Comparison of ENCODE assay signal across 18 cellular contexts in genomic region chr6:166784691-166785090, GRCh38.
"Had no signal": no experiment of that assay in that cellular context is flagged by ENCODE, and none has a peak within 500 bp of the region (broad histone marks: within the 10 kb centered on the region; RNA-seq: fewer than 3 reads in every experiment).

No MANE protein-coding gene starts in this region.

- H3K4me3 ChIP-seq: dorsolateral prefrontal cortex, esophagus muscularis mucosa, heart left ventricle, psoas muscle, skin epidermis, suprapubic skin, thyroid gland had no signal

- ATAC-seq: heart left ventricle; naive thymus-derived CD4-positive, alpha-beta T cell; psoas muscle; sciatic nerve; stimulated activated naive CD8-positive, alpha-beta T cell treated with anti-CD3 and anti-CD28 coated beads, Interleukin-15, Interleukin-2, amounts not matched to agents 100 U/mL and 50 U/mL, for 24 hours had no signal

- H3K36me3 ChIP-seq: esophagus muscularis mucosa, heart left ventricle, suprapubic skin, thyroid gland had no signal

- H3K27ac Mint-ChIP-seq: naive thymus-derived CD4-positive, alpha-beta T cell; nephron progenitor cell; type B pancreatic cell had no signal

- H3K36me3 Mint-ChIP-seq: naive thymus-derived CD4-positive, alpha-beta T cell; type B pancreatic cell had no signal

- H3K27ac ChIP-seq: dorsolateral prefrontal cortex, epithelial cell of prostate, esophagus muscularis mucosa, heart left ventricle, psoas muscle, suprapubic skin, thyroid gland had no signal

- H3K4me1 ChIP-seq: esophagus muscularis mucosa, psoas muscle, suprapubic skin, thyroid gland had no signal

- H3K27me3 Mint-ChIP-seq: type B pancreatic cell had no signal

- H3K4me1 Mint-ChIP-seq: naive thymus-derived CD4-positive, alpha-beta T cell; nephron progenitor cell had no signal

- H3K9me3 ChIP-seq: esophagus muscularis mucosa, heart left ventricle, psoas muscle, suprapubic skin, thyroid gland had no signal

- H3K4me3 Mint-ChIP-seq: naive thymus-derived CD4-positive, alpha-beta T cell; nephron progenitor cell; type B pancreatic cell had no signal

- H3K9me3 Mint-ChIP-seq: naive thymus-derived CD4-positive, alpha-beta T cell; type B pancreatic cell had no signal

- H3K27me3 ChIP-seq: dorsolateral prefrontal cortex, esophagus muscularis mucosa, heart left ventricle, suprapubic skin, thyroid gland had no signal

- DNase-seq: cortex of kidney; dorsolateral prefrontal cortex; effector memory CD4-positive, alpha-beta T cell; heart left ventricle; hippocampal formation; mammary epithelial cell; naive thymus-derived CD4-positive, alpha-beta T cell; nephron progenitor cell; psoas muscle; retina; stimulated activated naive CD8-positive, alpha-beta T cell treated with anti-CD3 and anti-CD28 coated beads, Interleukin-15, Interleukin-2, amounts not matched to agents 100 U/mL and 50 U/mL, for 24 hours; thyroid gland had no signal
